Comparison of ENCODE assay signal across 1 cellular context in the genomic region with DNA sequence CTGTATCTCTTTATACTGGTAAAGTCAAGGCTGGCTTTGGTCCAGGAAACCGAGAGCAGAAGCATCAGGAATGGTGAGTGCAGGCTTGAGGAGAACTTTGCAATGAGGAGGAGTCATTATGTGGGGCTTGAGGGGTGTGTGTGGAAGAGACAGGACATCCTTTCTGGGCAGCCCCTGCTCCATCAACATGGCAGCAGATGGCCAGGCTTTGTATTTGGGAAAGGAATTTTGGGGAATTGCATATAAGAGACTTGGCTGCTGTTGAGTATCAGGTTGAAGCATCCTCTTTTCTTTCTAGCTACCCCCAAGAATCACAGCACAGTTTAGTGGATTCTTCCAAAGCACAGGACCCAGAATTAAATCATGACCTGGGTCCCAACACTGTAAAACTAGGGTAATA.
A peak's percentile ranks its signal among the peaks of the same experiment; 100 is the strongest.
TF ChIP-seq lines count a peak whose summit lies in the region.

No MANE protein-coding gene starts in this region.

TF ChIP-seq in K562, 482 proteins besides CTCF, POLR2A, EP300 and RAD21:
- TF ChIP-seq, protein P1, sequence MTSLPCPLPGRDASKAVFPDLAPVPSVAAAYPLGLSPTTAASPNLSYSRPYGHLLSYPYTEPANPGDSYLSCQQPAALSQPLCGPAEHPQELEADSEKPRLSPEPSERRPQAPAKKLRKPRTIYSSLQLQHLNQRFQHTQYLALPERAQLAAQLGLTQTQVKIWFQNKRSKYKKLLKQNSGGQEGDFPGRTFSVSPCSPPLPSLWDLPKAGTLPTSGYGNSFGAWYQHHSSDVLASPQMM (CRISPR knock-in tag; IDR thresholded peaks at IDR 0.05) = no peak
- TF ChIP-seq, protein P2, sequence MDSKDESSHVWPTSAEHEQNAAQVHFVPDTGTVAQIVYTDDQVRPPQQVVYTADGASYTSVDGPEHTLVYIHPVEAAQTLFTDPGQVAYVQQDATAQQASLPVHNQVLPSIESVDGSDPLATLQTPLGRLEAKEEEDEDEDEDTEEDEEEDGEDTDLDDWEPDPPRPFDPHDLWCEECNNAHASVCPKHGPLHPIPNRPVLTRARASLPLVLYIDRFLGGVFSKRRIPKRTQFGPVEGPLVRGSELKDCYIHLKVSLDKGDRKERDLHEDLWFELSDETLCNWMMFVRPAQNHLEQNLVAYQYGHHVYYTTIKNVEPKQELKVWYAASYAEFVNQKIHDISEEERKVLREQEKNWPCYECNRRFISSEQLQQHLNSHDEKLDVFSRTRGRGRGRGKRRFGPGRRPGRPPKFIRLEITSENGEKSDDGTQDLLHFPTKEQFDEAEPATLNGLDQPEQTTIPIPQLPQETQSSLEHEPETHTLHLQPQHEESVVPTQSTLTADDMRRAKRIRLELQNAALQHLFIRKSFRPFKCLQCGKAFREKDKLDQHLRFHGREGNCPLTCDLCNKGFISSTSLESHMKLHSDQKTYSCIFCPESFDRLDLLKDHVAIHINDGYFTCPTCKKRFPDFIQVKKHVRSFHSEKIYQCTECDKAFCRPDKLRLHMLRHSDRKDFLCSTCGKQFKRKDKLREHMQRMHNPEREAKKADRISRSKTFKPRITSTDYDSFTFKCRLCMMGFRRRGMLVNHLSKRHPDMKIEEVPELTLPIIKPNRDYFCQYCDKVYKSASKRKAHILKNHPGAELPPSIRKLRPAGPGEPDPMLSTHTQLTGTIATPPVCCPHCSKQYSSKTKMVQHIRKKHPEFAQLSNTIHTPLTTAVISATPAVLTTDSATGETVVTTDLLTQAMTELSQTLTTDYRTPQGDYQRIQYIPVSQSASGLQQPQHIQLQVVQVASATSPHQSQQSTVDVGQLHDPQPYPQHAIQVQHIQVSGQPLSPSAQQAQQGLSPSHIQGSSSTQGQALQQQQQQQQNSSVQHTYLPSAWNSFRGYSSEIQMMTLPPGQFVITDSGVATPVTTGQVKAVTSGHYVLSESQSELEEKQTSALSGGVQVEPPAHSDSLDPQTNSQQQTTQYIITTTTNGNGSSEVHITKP (IDR thresholded peaks at IDR 0.05; ENCODE audit: partially characterized antibody) = peak; percentile 80
- TF ChIP-seq, protein P3, sequence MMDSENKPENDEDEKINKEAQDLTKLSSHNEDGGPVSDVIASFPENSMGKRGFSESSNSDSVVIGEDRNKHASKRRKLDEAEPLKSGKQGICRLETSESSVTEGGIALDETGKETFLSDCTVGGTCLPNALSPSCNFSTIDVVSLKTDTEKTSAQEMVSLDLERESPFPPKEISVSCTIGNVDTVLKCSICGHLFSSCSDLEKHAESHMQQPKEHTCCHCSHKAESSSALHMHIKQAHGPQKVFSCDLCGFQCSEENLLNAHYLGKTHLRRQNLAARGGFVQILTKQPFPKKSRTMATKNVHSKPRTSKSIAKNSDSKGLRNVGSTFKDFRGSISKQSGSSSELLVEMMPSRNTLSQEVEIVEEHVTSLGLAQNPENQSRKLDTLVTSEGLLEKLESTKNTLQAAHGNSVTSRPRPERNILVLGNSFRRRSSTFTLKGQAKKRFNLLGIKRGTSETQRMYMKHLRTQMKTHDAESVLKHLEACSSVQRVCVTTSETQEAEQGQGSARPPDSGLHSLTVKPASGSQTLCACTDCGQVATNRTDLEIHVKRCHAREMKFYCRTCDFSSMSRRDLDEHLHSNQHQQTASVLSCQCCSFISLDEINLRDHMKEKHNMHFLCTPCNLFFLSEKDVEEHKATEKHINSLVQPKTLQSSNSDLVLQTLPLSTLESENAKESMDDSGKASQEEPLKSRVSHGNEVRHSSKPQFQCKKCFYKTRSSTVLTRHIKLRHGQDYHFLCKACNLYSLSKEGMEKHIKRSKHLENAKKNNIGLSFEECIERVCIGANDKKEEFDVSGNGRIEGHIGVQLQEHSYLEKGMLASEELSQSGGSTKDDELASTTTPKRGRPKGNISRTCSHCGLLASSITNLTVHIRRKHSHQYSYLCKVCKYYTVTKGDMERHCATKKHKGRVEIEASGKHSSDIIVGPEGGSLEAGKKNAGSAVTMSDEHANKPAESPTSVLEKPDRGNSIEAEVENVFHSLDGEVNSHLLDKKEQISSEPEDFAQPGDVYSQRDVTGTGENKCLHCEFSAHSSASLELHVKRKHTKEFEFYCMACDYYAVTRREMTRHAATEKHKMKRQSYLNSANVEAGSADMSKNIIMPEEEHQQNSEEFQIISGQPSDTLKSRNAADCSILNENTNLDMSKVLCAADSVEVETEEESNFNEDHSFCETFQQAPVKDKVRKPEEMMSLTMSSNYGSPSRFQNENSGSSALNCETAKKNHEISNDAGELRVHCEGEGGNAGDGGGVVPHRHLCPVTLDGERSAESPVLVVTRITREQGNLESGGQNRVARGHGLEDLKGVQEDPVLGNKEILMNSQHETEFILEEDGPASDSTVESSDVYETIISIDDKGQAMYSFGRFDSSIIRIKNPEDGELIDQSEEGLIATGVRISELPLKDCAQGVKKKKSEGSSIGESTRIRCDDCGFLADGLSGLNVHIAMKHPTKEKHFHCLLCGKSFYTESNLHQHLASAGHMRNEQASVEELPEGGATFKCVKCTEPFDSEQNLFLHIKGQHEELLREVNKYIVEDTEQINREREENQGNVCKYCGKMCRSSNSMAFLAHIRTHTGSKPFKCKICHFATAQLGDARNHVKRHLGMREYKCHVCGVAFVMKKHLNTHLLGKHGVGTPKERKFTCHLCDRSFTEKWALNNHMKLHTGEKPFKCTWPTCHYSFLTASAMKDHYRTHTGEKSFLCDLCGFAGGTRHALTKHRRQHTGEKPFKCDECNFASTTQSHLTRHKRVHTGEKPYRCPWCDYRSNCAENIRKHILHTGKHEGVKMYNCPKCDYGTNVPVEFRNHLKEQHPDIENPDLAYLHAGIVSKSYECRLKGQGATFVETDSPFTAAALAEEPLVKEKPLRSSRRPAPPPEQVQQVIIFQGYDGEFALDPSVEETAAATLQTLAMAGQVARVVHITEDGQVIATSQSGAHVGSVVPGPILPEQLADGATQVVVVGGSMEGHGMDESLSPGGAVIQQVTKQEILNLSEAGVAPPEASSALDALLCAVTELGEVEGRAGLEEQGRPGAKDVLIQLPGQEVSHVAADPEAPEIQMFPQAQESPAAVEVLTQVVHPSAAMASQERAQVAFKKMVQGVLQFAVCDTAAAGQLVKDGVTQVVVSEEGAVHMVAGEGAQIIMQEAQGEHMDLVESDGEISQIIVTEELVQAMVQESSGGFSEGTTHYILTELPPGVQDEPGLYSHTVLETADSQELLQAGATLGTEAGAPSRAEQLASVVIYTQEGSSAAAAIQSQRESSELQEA (IDR thresholded peaks at IDR 0.05; ENCODE audit: low read depth) = no peak
